ENCODE assay signal across 16 cellular contexts in the genomic region with DNA sequence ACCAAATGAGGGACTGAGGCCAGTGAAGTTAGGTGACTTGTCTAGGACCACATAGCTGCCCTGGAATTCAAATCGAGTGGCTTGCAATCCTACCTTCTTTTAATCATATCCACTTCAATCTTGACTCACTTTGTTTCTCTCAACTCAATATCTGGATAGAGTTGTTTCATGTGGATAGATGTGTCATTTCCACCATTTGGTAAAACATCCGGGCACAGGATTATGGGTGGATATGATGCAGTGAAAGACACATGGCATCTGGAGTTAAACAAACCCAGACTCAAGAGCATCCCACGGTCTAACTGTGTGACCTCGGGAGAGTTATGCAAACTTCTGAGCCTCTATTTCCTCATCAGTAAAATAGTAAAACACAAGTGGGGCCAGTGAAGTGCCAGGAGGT.
DNase-seq lines count a peak whose midpoint lies in the region; ATAC-seq and TF ChIP-seq lines count a peak whose summit lies in the region.
"Had no signal": no experiment of that assay in that cellular context is flagged by ENCODE, and none has a peak within 500 bp of the region (broad histone marks: within the 10 kb centered on the region; RNA-seq: fewer than 3 reads in every experiment).

No MANE protein-coding gene starts in this region.

- intact Hi-C loops in Right ventricle myocardium inferior (cut with DNase I): loop anchor here (5.0 kb wide), 1 partner anchor 102 kb away; a partner anchor contains a TSS

- H3K4me3 ChIP-seq in hepatocyte: no peak overlapping the region
- H3K4me3 ChIP-seq: breast epithelium, tibial nerve had no signal

- no peaks in the 10 kb centered on the region for H3K27me3 ChIP-seq in hepatocyte
- H3K27me3 ChIP-seq: breast epithelium, tibial nerve had no signal

- H3K9me3 ChIP-seq in hepatocyte (ENCODE audit: low read depth): no peaks in the 10 kb centered on the region
- H3K9me3 ChIP-seq: breast epithelium, tibial nerve had no signal

- ATAC-seq in Right ventricle myocardium inferior (no peak), HG03571 (IDR thresholded peaks at IDR 0.05; ENCODE audit: unreplicated experiment) (no peak)
- ATAC-seq: stimulated activated naive CD8-positive, alpha-beta T cell treated with anti-CD3 and anti-CD28 coated beads, Interleukin-15, Interleukin-2, amounts not matched to agents 100 U/mL and 50 U/mL, for 24 hours; T-cell had no signal

- DNase-seq in Daoy (ENCODE audit: low read depth): peak; percentile 76
- DNase-seq in HT1080 (ENCODE audit: low read depth): peak; percentile 76
- peak; percentile 71 for DNase-seq in amniotic epithelial cell (ENCODE audit: low read depth)
- DNase-seq in hepatocyte (ENCODE audit: low spot score): no peak
- no peak for DNase-seq in Right ventricle myocardium inferior (ENCODE audit: missing footprints)
- DNase-seq in NCI-H1048 (lab: John Stamatoyannopoulos, UW): no peak
- no peak for DNase-seq in ecto neural progenitor cell (ENCODE audit: low spot score)
- DNase-seq: activated CD4-positive, alpha-beta T cell treated with anti-CD3 and anti-CD28 coated beads, Interleukin-2, amount 10 ng/mL, durations not matched to agents 7 days and 5 days; DMS 273 treated with DMSO at 0.1 percent for 48 hours; posterior cingulate gyrus; stimulated activated CD4-positive, alpha-beta T cell treated with anti-CD3 and anti-CD28 coated beads, Interleukin-4, amount 100 ng/mL, for 1 hour; stimulated activated naive CD8-positive, alpha-beta T cell treated with anti-CD3 and anti-CD28 coated beads, Interleukin-15, Interleukin-2, amounts not matched to agents 100 U/mL and 50 U/mL, for 24 hours; T-cell had no signal

- no peaks in the 10 kb centered on the region for H3K9me2 ChIP-seq in hepatocyte (replicated peaks; ENCODE audit: insufficient read depth)

- no peak for TF ChIP-seq CTCF in hepatocyte (IDR thresholded peaks at IDR 0.05; ENCODE audit: poor library complexity)

- 74% methylated on average over 4 of the region's 4 CpGs for WGBS in hepatocyte (ENCODE audit: low lambda C conversion rate, missing lambda C conversion rate)

- no peaks in the 10 kb centered on the region for H3K36me3 ChIP-seq in hepatocyte (replicated peaks; ENCODE audit: insufficient read depth, low read depth)
- H3K36me3 ChIP-seq: breast epithelium, tibial nerve had no signal

- H2AFZ ChIP-seq in hepatocyte: no peak overlapping the region

- peak overlapping the region; percentile 73 for H3K27ac ChIP-seq in hepatocyte
- H3K27ac ChIP-seq: breast epithelium, tibial nerve had no signal

- H3K79me2 ChIP-seq in hepatocyte: no peaks in the 10 kb centered on the region

- H3K4me2 ChIP-seq in hepatocyte: no peak overlapping the region

- no peaks in the 10 kb centered on the region for H3K4me1 ChIP-seq in hepatocyte (ENCODE audit: insufficient read depth)
- H3K4me1 ChIP-seq: breast epithelium had no signal

- no peaks in the 10 kb centered on the region for H4K20me1 ChIP-seq in hepatocyte (ENCODE audit: insufficient read depth, poor library complexity, severe bottlenecking)

Comparison
In these comparisons a context has a peak if more than half of its experiments do, and no peak if none do; other contexts are left out.
1. DNase-seq: peak in Daoy (single experiment), HT1080 (single experiment) and amniotic epithelial cell (single experiment); none in hepatocyte (single experiment), Right ventricle myocardium inferior (single experiment), NCI-H1048 (single experiment) and ecto neural progenitor cell (single experiment).